In the genomic region with DNA sequence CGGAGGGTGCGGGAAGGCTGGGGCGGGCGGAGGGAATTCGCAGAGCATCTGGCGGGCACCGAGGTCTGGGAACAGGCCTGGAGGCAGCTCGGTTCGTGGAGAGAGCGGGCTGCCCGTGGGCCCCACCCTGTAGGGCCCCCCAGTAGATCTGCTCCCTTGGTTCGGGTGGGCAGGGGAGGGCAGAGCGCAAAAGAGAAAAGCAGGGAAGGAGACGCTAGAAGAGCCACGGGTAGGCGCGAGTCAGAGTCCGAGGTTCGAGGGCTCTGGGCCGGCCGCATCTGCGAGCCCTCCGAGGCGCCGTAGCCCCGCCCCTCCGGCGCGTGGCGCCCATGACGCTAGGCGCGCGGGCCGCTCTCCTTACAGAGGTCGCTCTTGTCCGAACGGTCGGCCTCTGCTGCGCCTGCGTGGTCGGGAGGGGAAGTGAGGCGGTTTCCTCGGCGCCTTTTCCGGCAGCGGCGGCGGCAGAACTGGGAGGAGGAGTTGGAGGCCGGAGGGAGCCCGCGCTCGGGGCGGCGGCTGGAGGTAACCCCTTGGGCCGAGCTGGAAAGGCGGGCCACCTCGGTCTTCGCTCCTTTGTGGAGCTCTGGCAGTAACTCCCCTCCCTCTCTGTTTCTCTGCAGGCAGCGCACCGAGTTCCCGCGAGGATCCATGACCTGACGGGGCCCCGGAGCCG, we compare ENCODE assay signal across 1 cellular context.
A peak's percentile ranks its signal among the peaks of the same experiment; 100 is the strongest.
TF ChIP-seq lines count a peak whose summit lies in the region.

Gene ARF6 (plus strand): TSS at position 447 of the 673 bp plus-strand sequence. CDS start 655 bp downstream, outside the sequence.

TF ChIP-seq in HepG2, 621 proteins besides CTCF, POLR2A, EP300 and RAD21 (continued from another document and continues in another):
- peak; percentile 97 for TF ChIP-seq ZNF687 (CRISPR knock-in tag; IDR thresholded peaks at IDR 0.05)
- TF ChIP-seq ZNF839 (CRISPR knock-in tag; IDR thresholded peaks at IDR 0.05; ENCODE audit: borderline replicate concordance), result peak; percentile 23; the same call in 1 of the 2 replicates
- TF ChIP-seq TOE1 (CRISPR knock-in tag; IDR thresholded peaks at IDR 0.05), result no peak
- TF ChIP-seq ZZZ3 (CRISPR knock-in tag; IDR thresholded peaks at IDR 0.05; ENCODE audit: borderline replicate concordance), result peak; percentile 95
- no peak for TF ChIP-seq SMARCC2 (IDR thresholded peaks at IDR 0.05)
- no peak for TF ChIP-seq ZNF644 (CRISPR knock-in tag; IDR thresholded peaks at IDR 0.05; ENCODE audit: low read depth)
- no peak for TF ChIP-seq ZNF720 (CRISPR knock-in tag; IDR thresholded peaks at IDR 0.05)
- TF ChIP-seq ZNF891 (CRISPR knock-in tag; IDR thresholded peaks at IDR 0.05), result peak; percentile 80
- no peak for TF ChIP-seq TBL1XR1 (IDR thresholded peaks at IDR 0.05; ENCODE audit: borderline replicate concordance, low read length, partially characterized antibody)
- peak; percentile 85 for TF ChIP-seq HOXA3 (CRISPR knock-in tag; IDR thresholded peaks at IDR 0.05)
- no peak for TF ChIP-seq DPF2 (CRISPR knock-in tag; IDR thresholded peaks at IDR 0.05; ENCODE audit: borderline replicate concordance, low read depth)
- TF ChIP-seq, protein P1, sequence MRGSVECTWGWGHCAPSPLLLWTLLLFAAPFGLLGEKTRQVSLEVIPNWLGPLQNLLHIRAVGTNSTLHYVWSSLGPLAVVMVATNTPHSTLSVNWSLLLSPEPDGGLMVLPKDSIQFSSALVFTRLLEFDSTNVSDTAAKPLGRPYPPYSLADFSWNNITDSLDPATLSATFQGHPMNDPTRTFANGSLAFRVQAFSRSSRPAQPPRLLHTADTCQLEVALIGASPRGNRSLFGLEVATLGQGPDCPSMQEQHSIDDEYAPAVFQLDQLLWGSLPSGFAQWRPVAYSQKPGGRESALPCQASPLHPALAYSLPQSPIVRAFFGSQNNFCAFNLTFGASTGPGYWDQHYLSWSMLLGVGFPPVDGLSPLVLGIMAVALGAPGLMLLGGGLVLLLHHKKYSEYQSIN (CRISPR knock-in tag; IDR thresholded peaks at IDR 0.05; ENCODE audit: borderline replicate concordance), result no peak
- TF ChIP-seq GZF1 (CRISPR knock-in tag; IDR thresholded peaks at IDR 0.05), result no peak
- TF ChIP-seq ZKSCAN1 (IDR thresholded peaks at IDR 0.05; ENCODE audit: low read length), result no peak
- no peak for TF ChIP-seq ZNF282 (IDR thresholded peaks at IDR 0.05; ENCODE audit: partially characterized antibody)
- TF ChIP-seq, protein P2, sequence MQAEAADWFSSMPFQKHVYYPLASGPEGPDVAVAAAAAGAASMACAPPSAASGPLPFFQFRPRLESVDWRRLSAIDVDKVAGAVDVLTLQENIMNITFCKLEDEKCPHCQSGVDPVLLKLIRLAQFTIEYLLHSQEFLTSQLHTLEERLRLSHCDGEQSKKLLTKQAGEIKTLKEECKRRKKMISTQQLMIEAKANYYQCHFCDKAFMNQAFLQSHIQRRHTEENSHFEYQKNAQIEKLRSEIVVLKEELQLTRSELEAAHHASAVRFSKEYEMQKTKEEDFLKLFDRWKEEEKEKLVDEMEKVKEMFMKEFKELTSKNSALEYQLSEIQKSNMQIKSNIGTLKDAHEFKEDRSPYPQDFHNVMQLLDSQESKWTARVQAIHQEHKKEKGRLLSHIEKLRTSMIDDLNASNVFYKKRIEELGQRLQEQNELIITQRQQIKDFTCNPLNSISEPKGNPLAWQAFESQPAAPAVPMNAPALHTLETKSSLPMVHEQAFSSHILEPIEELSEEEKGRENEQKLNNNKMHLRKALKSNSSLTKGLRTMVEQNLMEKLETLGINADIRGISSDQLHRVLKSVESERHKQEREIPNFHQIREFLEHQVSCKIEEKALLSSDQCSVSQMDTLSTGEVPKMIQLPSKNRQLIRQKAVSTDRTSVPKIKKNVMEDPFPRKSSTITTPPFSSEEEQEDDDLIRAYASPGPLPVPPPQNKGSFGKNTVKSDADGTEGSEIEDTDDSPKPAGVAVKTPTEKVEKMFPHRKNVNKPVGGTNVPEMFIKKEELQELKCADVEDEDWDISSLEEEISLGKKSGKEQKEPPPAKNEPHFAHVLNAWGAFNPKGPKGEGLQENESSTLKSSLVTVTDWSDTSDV (CRISPR knock-in tag; IDR thresholded peaks at IDR 0.05), result peak; percentile 47; the same call in 1 of the 2 replicates
- no peak for TF ChIP-seq FOXP1 (IDR thresholded peaks at IDR 0.05)
- TF ChIP-seq FOXP1 (CRISPR knock-in tag; IDR thresholded peaks at IDR 0.05), result no peak
- peak; percentile 93 for TF ChIP-seq ZNF878 (CRISPR knock-in tag; IDR thresholded peaks at IDR 0.05)
- TF ChIP-seq, protein P3, sequence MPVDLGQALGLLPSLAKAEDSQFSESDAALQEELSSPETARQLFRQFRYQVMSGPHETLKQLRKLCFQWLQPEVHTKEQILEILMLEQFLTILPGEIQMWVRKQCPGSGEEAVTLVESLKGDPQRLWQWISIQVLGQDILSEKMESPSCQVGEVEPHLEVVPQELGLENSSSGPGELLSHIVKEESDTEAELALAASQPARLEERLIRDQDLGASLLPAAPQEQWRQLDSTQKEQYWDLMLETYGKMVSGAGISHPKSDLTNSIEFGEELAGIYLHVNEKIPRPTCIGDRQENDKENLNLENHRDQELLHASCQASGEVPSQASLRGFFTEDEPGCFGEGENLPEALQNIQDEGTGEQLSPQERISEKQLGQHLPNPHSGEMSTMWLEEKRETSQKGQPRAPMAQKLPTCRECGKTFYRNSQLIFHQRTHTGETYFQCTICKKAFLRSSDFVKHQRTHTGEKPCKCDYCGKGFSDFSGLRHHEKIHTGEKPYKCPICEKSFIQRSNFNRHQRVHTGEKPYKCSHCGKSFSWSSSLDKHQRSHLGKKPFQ (CRISPR knock-in tag; IDR thresholded peaks at IDR 0.05; ENCODE audit: insufficient replicate concordance), result no peak
- TF ChIP-seq ZNF850 (CRISPR knock-in tag; conservative IDR thresholded peaks at IDR 0.05), result no peak
- 0 out of 2 replicates have a peak, but pooled peaks have one; percentile 80 for TF ChIP-seq ZNF816 (CRISPR knock-in tag; IDR thresholded peaks at IDR 0.05; ENCODE audit: borderline replicate concordance)
- TF ChIP-seq KDM2A (CRISPR knock-in tag; IDR thresholded peaks at IDR 0.05; ENCODE audit: borderline replicate concordance, low read depth), result peak; percentile 92
- no peak for TF ChIP-seq PBX2 (CRISPR knock-in tag; IDR thresholded peaks at IDR 0.05)
- TF ChIP-seq ZNF160 (CRISPR knock-in tag; IDR thresholded peaks at IDR 0.05), result peak; percentile 29; the same call in 1 of the 2 replicates
- TF ChIP-seq ZNF83 (CRISPR knock-in tag; IDR thresholded peaks at IDR 0.05; ENCODE audit: borderline replicate concordance), result no peak
- no peak for TF ChIP-seq RCOR2 (CRISPR knock-in tag; IDR thresholded peaks at IDR 0.05)
- TF ChIP-seq GPN1 (CRISPR knock-in tag; IDR thresholded peaks at IDR 0.05; ENCODE audit: borderline replicate concordance), result no peak
- no peak for TF ChIP-seq SIN3B (IDR thresholded peaks at IDR 0.05; ENCODE audit: low read length)
- TF ChIP-seq, protein P4, sequence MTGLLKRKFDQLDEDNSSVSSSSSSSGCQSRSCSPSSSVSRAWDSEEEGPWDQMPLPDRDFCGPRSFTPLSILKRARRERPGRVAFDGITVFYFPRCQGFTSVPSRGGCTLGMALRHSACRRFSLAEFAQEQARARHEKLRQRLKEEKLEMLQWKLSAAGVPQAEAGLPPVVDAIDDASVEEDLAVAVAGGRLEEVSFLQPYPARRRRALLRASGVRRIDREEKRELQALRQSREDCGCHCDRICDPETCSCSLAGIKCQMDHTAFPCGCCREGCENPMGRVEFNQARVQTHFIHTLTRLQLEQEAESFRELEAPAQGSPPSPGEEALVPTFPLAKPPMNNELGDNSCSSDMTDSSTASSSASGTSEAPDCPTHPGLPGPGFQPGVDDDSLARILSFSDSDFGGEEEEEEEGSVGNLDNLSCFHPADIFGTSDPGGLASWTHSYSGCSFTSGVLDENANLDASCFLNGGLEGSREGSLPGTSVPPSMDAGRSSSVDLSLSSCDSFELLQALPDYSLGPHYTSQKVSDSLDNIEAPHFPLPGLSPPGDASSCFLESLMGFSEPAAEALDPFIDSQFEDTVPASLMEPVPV (CRISPR knock-in tag; IDR thresholded peaks at IDR 0.05), result 0 out of 2 replicates have a peak, but pooled peaks have one; percentile 71
- no peak for TF ChIP-seq CBX1 (IDR thresholded peaks at IDR 0.05; ENCODE audit: low read depth)
- 0 out of 2 replicates have a peak, but pooled peaks have one; percentile 63 for TF ChIP-seq ZNF484 (CRISPR knock-in tag; IDR thresholded peaks at IDR 0.05; ENCODE audit: borderline replicate concordance, low read depth)
- peak; percentile 30; the same call in 1 of the 2 replicates for TF ChIP-seq ZNF530 (CRISPR knock-in tag; IDR thresholded peaks at IDR 0.05; ENCODE audit: low read depth)
- TF ChIP-seq, protein P5, sequence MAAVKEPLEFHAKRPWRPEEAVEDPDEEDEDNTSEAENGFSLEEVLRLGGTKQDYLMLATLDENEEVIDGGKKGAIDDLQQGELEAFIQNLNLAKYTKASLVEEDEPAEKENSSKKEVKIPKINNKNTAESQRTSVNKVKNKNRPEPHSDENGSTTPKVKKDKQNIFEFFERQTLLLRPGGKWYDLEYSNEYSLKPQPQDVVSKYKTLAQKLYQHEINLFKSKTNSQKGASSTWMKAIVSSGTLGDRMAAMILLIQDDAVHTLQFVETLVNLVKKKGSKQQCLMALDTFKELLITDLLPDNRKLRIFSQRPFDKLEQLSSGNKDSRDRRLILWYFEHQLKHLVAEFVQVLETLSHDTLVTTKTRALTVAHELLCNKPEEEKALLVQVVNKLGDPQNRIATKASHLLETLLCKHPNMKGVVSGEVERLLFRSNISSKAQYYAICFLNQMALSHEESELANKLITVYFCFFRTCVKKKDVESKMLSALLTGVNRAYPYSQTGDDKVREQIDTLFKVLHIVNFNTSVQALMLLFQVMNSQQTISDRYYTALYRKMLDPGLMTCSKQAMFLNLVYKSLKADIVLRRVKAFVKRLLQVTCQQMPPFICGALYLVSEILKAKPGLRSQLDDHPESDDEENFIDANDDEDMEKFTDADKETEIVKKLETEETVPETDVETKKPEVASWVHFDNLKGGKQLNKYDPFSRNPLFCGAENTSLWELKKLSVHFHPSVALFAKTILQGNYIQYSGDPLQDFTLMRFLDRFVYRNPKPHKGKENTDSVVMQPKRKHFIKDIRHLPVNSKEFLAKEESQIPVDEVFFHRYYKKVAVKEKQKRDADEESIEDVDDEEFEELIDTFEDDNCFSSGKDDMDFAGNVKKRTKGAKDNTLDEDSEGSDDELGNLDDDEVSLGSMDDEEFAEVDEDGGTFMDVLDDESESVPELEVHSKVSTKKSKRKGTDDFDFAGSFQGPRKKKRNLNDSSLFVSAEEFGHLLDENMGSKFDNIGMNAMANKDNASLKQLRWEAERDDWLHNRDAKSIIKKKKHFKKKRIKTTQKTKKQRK (IDR thresholded peaks at IDR 0.05; ENCODE audit: low read length), result no peak
- peak; percentile 89 for TF ChIP-seq POGZ (CRISPR knock-in tag; IDR thresholded peaks at IDR 0.05)
- peak; percentile 79; the same call in 1 of the 2 replicates for TF ChIP-seq ZFP91 (CRISPR knock-in tag; IDR thresholded peaks at IDR 0.05; ENCODE audit: borderline replicate concordance)
- TF ChIP-seq ZNF235 (CRISPR knock-in tag; IDR thresholded peaks at IDR 0.05; ENCODE audit: borderline replicate concordance), result 0 out of 2 replicates have a peak, but pooled peaks have one; percentile 53
- TF ChIP-seq RORA (CRISPR knock-in tag; IDR thresholded peaks at IDR 0.05), result no peak
- peak; percentile 51; the same call in 1 of the 2 replicates for TF ChIP-seq ZNF616 (CRISPR knock-in tag; IDR thresholded peaks at IDR 0.05; ENCODE audit: low read depth)
